In genomic region chr6:27279513-27280063, GRCh38 we compare ENCODE assay signal across 10 cellular contexts. TPM values are rescaled to one million over a fixed set of nuclear protein-coding genes. Genes with fewer than 3 reads are reported as not detected.
DNase-seq lines count a peak whose midpoint lies in the region; ATAC-seq and TF ChIP-seq lines count a peak whose summit lies in the region.
"Had no signal": no experiment of that assay in that cellular context is flagged by ENCODE, and none has a peak within 500 bp of the region (broad histone marks: within the 10 kb centered on the region; RNA-seq: fewer than 3 reads in every experiment).

No MANE protein-coding gene starts in this region.

- H3K4me1 ChIP-seq in mucosa of descending colon (ENCODE audit: low read depth), result no peaks in the 10 kb centered on the region

- H3K36me3 Mint-ChIP-seq in activated T-helper 17 cell treated with anti-CD3 and anti-CD28 coated beads, Interleukin-2, amount 50 U/mL, for 72 hours (ENCODE audit: low read depth), result peaks cover 7% of the 10 kb centered on the region

- intact Hi-C loops in mucosa of descending colon (cut with DNase I, micrococcal nuclease), result no loop called here

- H3K4me3 ChIP-seq in BJ (ENCODE audit: low read depth, low read length), result peak overlapping the region; percentile 29
- peak overlapping the region; percentile 57 for H3K4me3 ChIP-seq in HFF-Myc (replicated peaks; ENCODE audit: low read depth, low read length)
- no peak overlapping the region for H3K4me3 ChIP-seq in mucosa of descending colon

- CTCF ChIA-PET in BJ (lab: Yijun Ruan, JAX), result interaction anchor here (0.7 to 1.6 kb wide), 2 partner anchors 33 to 176 kb away, joined by 3 read pairs; no protein-coding TSS in a partner anchor

- POLR2A ChIA-PET in BJ (lab: Charles Lee), result no interaction called here

- H3K36me3 ChIP-seq in BJ (ENCODE audit: control insufficient read depth, insufficient read depth, low read length) (no peaks in the 10 kb centered on the region), mucosa of descending colon (ENCODE audit: low read depth) (no peaks in the 10 kb centered on the region)

- no peak overlapping the region for H3K27ac Mint-ChIP-seq in activated T-helper 17 cell treated with anti-CD3 and anti-CD28 coated beads, Interleukin-2, amount 50 U/mL, for 72 hours
- H3K27ac Mint-ChIP-seq: activated B cell treated with CpG ODN at 0.5 μM for 24 hours had no signal

- no peaks in the 10 kb centered on the region for H3K4me1 Mint-ChIP-seq in activated T-helper 17 cell treated with anti-CD3 and anti-CD28 coated beads, Interleukin-2, amount 50 U/mL, for 72 hours

- peaks cover 11% of the 10 kb centered on the region for H3K9me3 Mint-ChIP-seq in activated T-helper 17 cell treated with anti-CD3 and anti-CD28 coated beads, Interleukin-2, amount 50 U/mL, for 72 hours

- peaks cover 62% of the 10 kb centered on the region for H3K27me3 Mint-ChIP-seq in activated T-helper 17 cell treated with anti-CD3 and anti-CD28 coated beads, Interleukin-2, amount 50 U/mL, for 72 hours

- no peak for ATAC-seq in activated T-helper 17 cell treated with anti-CD3 and anti-CD28 coated beads, Interleukin-2, amount 50 U/mL, for 72 hours (replicated peaks)
- ATAC-seq in GM18517 (IDR thresholded peaks at IDR 0.05; ENCODE audit: unreplicated experiment) (no peak), mucosa of descending colon (no peak)

- no peaks in the 10 kb centered on the region for H3K9me3 ChIP-seq in mucosa of descending colon

- H3K4me3 Mint-ChIP-seq in activated T-helper 17 cell treated with anti-CD3 and anti-CD28 coated beads, Interleukin-2, amount 50 U/mL, for 72 hours, result peak overlapping the region; percentile 19
- H3K4me3 Mint-ChIP-seq: activated B cell treated with CpG ODN at 0.5 μM for 24 hours had no signal

- no peak for TF ChIP-seq CTCF in BJ (IDR thresholded peaks at IDR 0.05; ENCODE audit: insufficient read depth, low read depth, low read length)
- TF ChIP-seq CTCF in HFF-Myc (IDR thresholded peaks at IDR 0.05; ENCODE audit: low read depth, low read length, missing control alignments), result no peak
- TF ChIP-seq CTCF in mucosa of descending colon (IDR thresholded peaks at IDR 0.05), result no peak

- no peak for DNase-seq in BJ (ENCODE audit: low read depth)
- DNase-seq in HFF-Myc (ENCODE audit: extremely low read depth, low read depth), result no peak
- DNase-seq in islet precursor cell, result peak; percentile 66
- DNase-seq in stimulated activated CD4-positive, alpha-beta T cell treated with anti-CD3 and anti-CD28 coated beads, Interleukin-2, amount 100 ng/mL, for 48 hours, result no peak
- DNase-seq in stimulated activated CD8-positive, alpha-beta memory T cell treated with anti-CD3 and anti-CD28 coated beads, Interleukin-4, amount 100 ng/mL, for 48 hours, result no peak
- DNase-seq in mucosa of descending colon, result no peak
- DNase-seq: activated B cell treated with CpG ODN at 0.5 μM for 24 hours, naive B cell had no signal

- H3K27me3 ChIP-seq in BJ (ENCODE audit: control insufficient read depth, insufficient read depth, low read length), result peaks cover 12% of the 10 kb centered on the region

RNA-seq across cellular contexts. Expression of gene PRSS16, which starts 32.1 kb away (rescaled TPM):
- 0.21 and 0.23 TPM in 2 replicates for polyA plus RNA-seq in BJ (2011; rRNA removed)
- 0.21 TPM in 1 of 2 replicates, not detected in the other for polyA minus RNA-seq in BJ (2011; rRNA and poly(A)+ RNA removed)
- 1 to 10 TPM; 1.8 to 2.6 TPM for total RNA-seq in activated T-helper 17 cell treated with anti-CD3 and anti-CD28 coated beads, Interleukin-2, amount 50 U/mL, for 72 hours
- 10 to 100 TPM; 13.0 to 32.1 (median 22.4) TPM for total RNA-seq in mucosa of descending colon

RNA-seq across cellular contexts. Expression of gene POM121L2, which starts 32.5 kb away (rescaled TPM):
- not detected in 2 replicates for polyA plus RNA-seq in BJ (2011; rRNA removed)
- polyA minus RNA-seq in BJ (2011; rRNA and poly(A)+ RNA removed), result not detected in 2 replicates
- not detected for total RNA-seq in activated T-helper 17 cell treated with anti-CD3 and anti-CD28 coated beads, Interleukin-2, amount 50 U/mL, for 72 hours
- under 1 TPM in 2 of 3 donors, not detected in 1; 0.09 to 0.14 TPM for total RNA-seq in mucosa of descending colon
- total RNA-seq: activated B cell treated with CpG ODN at 0.5 μM for 24 hours had no signal
